24 cellular contexts compared by ENCODE assay signal in genomic region chr9:116421006-116421538, GRCh38.
DNase-seq lines count a peak whose midpoint lies in the region; ATAC-seq and TF ChIP-seq lines count a peak whose summit lies in the region.
"Had no signal": no experiment of that assay in that cellular context is flagged by ENCODE, and none has a peak within 500 bp of the region (broad histone marks: within the 10 kb centered on the region; RNA-seq: fewer than 3 reads in every experiment).

No MANE protein-coding gene starts in this region.

- TF ChIP-seq CTCF in RWPE1 (conservative IDR thresholded peaks at IDR 0.05; ENCODE audit: low read depth) (no peak), smooth muscle cell (IDR thresholded peaks at IDR 0.05; ENCODE audit: borderline replicate concordance, insufficient read depth, poor library complexity, severe bottlenecking) (no peak)

- H3K27ac ChIP-seq in RWPE1 (no peak overlapping the region), smooth muscle cell (ENCODE audit: low read depth) (no peak overlapping the region)
- H3K27ac ChIP-seq: 22Rv1, SK-N-MC, thoracic aorta had no signal

- WGBS in smooth muscle cell (ENCODE audit: low lambda C conversion rate) = 55% methylated on average over 1 of the region's 1 CpG

- DNase-seq in activated CD4-positive, alpha-beta T cell treated with anti-CD3 and anti-CD28 coated beads for 36 hours = no peak
- no peak for DNase-seq in activated CD4-positive, alpha-beta T cell treated with anti-CD3 and anti-CD28 coated beads for 4 hours
- peak; percentile 13 for DNase-seq in RWPE1 (ENCODE audit: low spot score)
- peak; percentile 58 for DNase-seq in fibroblast of peridontal ligament (ENCODE audit: extremely low read depth)
- no peak for DNase-seq in DMS 273 treated with DMSO at 0.1 percent for 48 hours (lab: John Stamatoyannopoulos, UW)
- no peak for DNase-seq in mucosa of gallbladder (ENCODE audit: low spot score)
- no peak for DNase-seq in smooth muscle cell (lab: John Stamatoyannopoulos, UW; ENCODE audit: unreplicated experiment)
- no peak for DNase-seq in H4 (ENCODE audit: low spot score)
- DNase-seq: activated CD4-positive, alpha-beta T cell treated with anti-CD3 and anti-CD28 coated beads for 48 hours; activated gamma-delta T cell treated with Interleukin-2 at 50 U/mL for 16 hours; amygdala; C1 segment of cervical spinal cord; effector memory CD4-positive, alpha-beta T cell; midbrain; MV-4-11; NCI-H2081; NCI-H524; stimulated activated CD4-positive, alpha-beta T cell treated with anti-CD3 and anti-CD28 coated beads, Interleukin-12 subunit alpha, Interleukin-12 subunit beta, amount 100 ng/mL, for 4 hours; T-helper 9 cell had no signal

- CTCF ChIA-PET in activated CD4-positive, alpha-beta T cell treated with anti-CD3 and anti-CD28 coated beads for 36 hours (lab: Charles Lee) = no interaction called here
- CTCF ChIA-PET in RWPE1 (lab: Yijun Ruan, JAX) = interaction anchor here (0.6 kb wide), 1 partner anchor 151 kb away, joined by 3 read pairs; no protein-coding TSS in a partner anchor

- no peak overlapping the region for H3K4me2 ChIP-seq in smooth muscle cell

- H3K27ac Mint-ChIP-seq in activated CD4-positive, alpha-beta T cell treated with anti-CD3 and anti-CD28 coated beads for 36 hours = no peak overlapping the region

- no peaks in the 10 kb centered on the region for H3K9me3 ChIP-seq in smooth muscle cell (replicated peaks; ENCODE audit: low read depth)
- H3K9me3 ChIP-seq: thoracic aorta had no signal

- intact Hi-C loops in activated CD4-positive, alpha-beta T cell treated with anti-CD3 and anti-CD28 coated beads for 36 hours (cut with DNase I, micrococcal nuclease) = no loop called here

- no peaks in the 10 kb centered on the region for H3K79me2 ChIP-seq in smooth muscle cell (ENCODE audit: low read depth)

- no peaks in the 10 kb centered on the region for H3K4me1 ChIP-seq in smooth muscle cell (ENCODE audit: low read depth)

- H3K9me3 Mint-ChIP-seq in activated CD4-positive, alpha-beta T cell treated with anti-CD3 and anti-CD28 coated beads for 36 hours (ENCODE audit: low read depth) = no peaks in the 10 kb centered on the region
- H3K9me3 Mint-ChIP-seq: neural crest cell had no signal

- H4K20me1 ChIP-seq in smooth muscle cell (ENCODE audit: low read depth) = no peaks in the 10 kb centered on the region

- H3K4me1 Mint-ChIP-seq in activated CD4-positive, alpha-beta T cell treated with anti-CD3 and anti-CD28 coated beads for 36 hours = no peaks in the 10 kb centered on the region
- H3K4me1 Mint-ChIP-seq: neural crest cell had no signal

- no peaks in the 10 kb centered on the region for H3K36me3 ChIP-seq in smooth muscle cell (ENCODE audit: low read depth)

- POLR2A ChIA-PET in activated CD4-positive, alpha-beta T cell treated with anti-CD3 and anti-CD28 coated beads for 36 hours (lab: Charles Lee) = no interaction called here
- POLR2A ChIA-PET in RWPE1 (lab: Yijun Ruan, JAX; ENCODE audit: low non-redundant PET) = no interaction called here

- H3F3A ChIP-seq in smooth muscle cell (ENCODE audit: low read depth) = no peaks in the 10 kb centered on the region

- peak; percentile 49 for ATAC-seq in activated CD4-positive, alpha-beta T cell treated with anti-CD3 and anti-CD28 coated beads for 36 hours
- ATAC-seq: left lobe of liver had no signal

- H3K4me3 Mint-ChIP-seq in activated CD4-positive, alpha-beta T cell treated with anti-CD3 and anti-CD28 coated beads for 36 hours = no peak overlapping the region
- H3K4me3 Mint-ChIP-seq: neural crest cell had no signal

- H2AFZ ChIP-seq in smooth muscle cell (ENCODE audit: low read depth) = no peak overlapping the region

- no peak overlapping the region for H3K9ac ChIP-seq in smooth muscle cell (ENCODE audit: low read depth)

- no peak overlapping the region for H3K4me3 ChIP-seq in smooth muscle cell
- H3K4me3 ChIP-seq: SK-N-MC, thoracic aorta had no signal

- no peaks in the 10 kb centered on the region for H3K27me3 ChIP-seq in smooth muscle cell (ENCODE audit: low read depth)

- peaks cover 3% of the 10 kb centered on the region for H3K36me3 Mint-ChIP-seq in activated CD4-positive, alpha-beta T cell treated with anti-CD3 and anti-CD28 coated beads for 36 hours (ENCODE audit: low read depth)

- H3K27me3 Mint-ChIP-seq in activated CD4-positive, alpha-beta T cell treated with anti-CD3 and anti-CD28 coated beads for 36 hours = no peaks in the 10 kb centered on the region

Comparison
In these comparisons a context has a peak if more than half of its experiments do, and no peak if none do; other contexts are left out.
1. DNase-seq: peak in RWPE1 (single experiment) and fibroblast of peridontal ligament (single experiment); none in activated CD4-positive, alpha-beta T cell treated with anti-CD3 and anti-CD28 coated beads for 36 hours (single experiment), activated CD4-positive, alpha-beta T cell treated with anti-CD3 and anti-CD28 coated beads for 4 hours (0 of 2), DMS 273 treated with DMSO at 0.1 percent for 48 hours (single experiment), mucosa of gallbladder (single experiment), smooth muscle cell (single experiment) and H4 (single experiment).